ENCODE assay signal across 22 cellular contexts in the genomic region with DNA sequence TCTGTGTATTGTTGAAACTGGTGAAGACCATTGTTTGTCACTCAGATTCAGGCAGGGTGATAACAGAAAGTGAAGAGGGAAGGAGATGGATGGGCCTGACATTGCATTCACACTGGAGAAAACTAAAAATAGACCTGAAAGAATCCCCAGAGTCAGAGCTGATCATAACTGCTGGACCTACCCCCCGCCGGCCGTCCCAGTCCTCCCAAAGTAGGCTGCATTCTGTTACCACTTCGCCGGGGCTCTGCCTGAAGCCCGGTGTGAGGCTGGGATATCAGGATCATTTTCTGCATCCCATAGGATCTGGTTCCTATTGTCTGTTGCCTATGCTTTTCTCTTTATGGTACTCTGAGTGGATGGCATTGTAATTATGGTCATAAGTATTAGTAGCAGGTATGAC.
DNase-seq lines count a peak whose midpoint lies in the region; ATAC-seq and TF ChIP-seq lines count a peak whose summit lies in the region.
"Had no signal": no experiment of that assay in that cellular context is flagged by ENCODE, and none has a peak within 500 bp of the region (broad histone marks: within the 10 kb centered on the region; RNA-seq: fewer than 3 reads in every experiment).

No MANE protein-coding gene starts in this region.

- no peak overlapping the region for H3K4ac ChIP-seq in H9 (ENCODE audit: low read depth, low read length)

- H3K79me2 ChIP-seq in H9 (ENCODE audit: insufficient read depth, low read length) (no peaks in the 10 kb centered on the region), hepatocyte (no peaks in the 10 kb centered on the region)

- H4K20me1 ChIP-seq in H9 (ENCODE audit: control insufficient read depth, insufficient read depth, insufficient read length) (no peaks in the 10 kb centered on the region), hepatocyte (ENCODE audit: insufficient read depth, poor library complexity, severe bottlenecking) (no peaks in the 10 kb centered on the region)

- H3K4me1 Mint-ChIP-seq in H9 (peaks cover 30 to 40% of the 10 kb centered on the region in 2 experiments), mesothelial cell of epicardium (peaks cover 21% of the 10 kb centered on the region)

- H3K27ac ChIP-seq in H9 (ENCODE audit: insufficient read length, low read depth, low read length) (no peak overlapping the region), ectodermal cell (ENCODE audit: insufficient read depth, low read depth, low read length, poor library complexity, severe bottlenecking) (peak overlapping the region; percentile 20), hepatocyte (no peak overlapping the region)
- H3K27ac ChIP-seq: HL-60 had no signal

- H3K4me3 ChIP-seq in ectodermal cell (ENCODE audit: insufficient read depth, low read depth, low read length) = no peak overlapping the region
- no peak overlapping the region for H3K4me3 ChIP-seq in hepatocyte
- H3K4me3 ChIP-seq: HAP-1, K562 had no signal

- H3K9ac ChIP-seq in H9 (ENCODE audit: extremely low read depth, insufficient read length, low read length) = no peak overlapping the region

- no peak overlapping the region for H2BK5ac ChIP-seq in H9 (ENCODE audit: insufficient read length, low read length)

- H3K18ac ChIP-seq in H9 (ENCODE audit: insufficient read length, low read depth, low read length) = no peak overlapping the region

- no peaks in the 10 kb centered on the region for H3K27me3 ChIP-seq in H9 (ENCODE audit: insufficient read depth, low read length)
- no peaks in the 10 kb centered on the region for H3K27me3 ChIP-seq in ectodermal cell (ENCODE audit: control insufficient read depth, insufficient read depth, low read length, poor library complexity, severe bottlenecking)
- H3K27me3 ChIP-seq in hepatocyte = no peaks in the 10 kb centered on the region

- no peak overlapping the region for H2AFZ ChIP-seq in H9 (ENCODE audit: low read length)
- no peak overlapping the region for H2AFZ ChIP-seq in hepatocyte

- H2BK120ac ChIP-seq in H9 (ENCODE audit: low read depth, low read length, poor library complexity, severe bottlenecking) = no peak overlapping the region

- no peaks in the 10 kb centered on the region for H3K9me3 Mint-ChIP-seq in H9
- H3K9me3 Mint-ChIP-seq in mesothelial cell of epicardium = no peaks in the 10 kb centered on the region

- H2BK15ac ChIP-seq in H9 (ENCODE audit: low read depth, low read length) = no peak overlapping the region

- no peak overlapping the region for H2AK5ac ChIP-seq in H9 (ENCODE audit: insufficient read length, low read length)

- H3K27me3 Mint-ChIP-seq in H9 (ENCODE audit: low read depth) (no peaks in the 10 kb centered on the region), mesothelial cell of epicardium (ENCODE audit: low read depth) (no peaks in the 10 kb centered on the region)

- no peak overlapping the region for H3K4me2 ChIP-seq in H9 (ENCODE audit: insufficient read depth, insufficient read length, low read length)
- no peak overlapping the region for H3K4me2 ChIP-seq in hepatocyte

- H3K9me2 ChIP-seq in hepatocyte (replicated peaks; ENCODE audit: insufficient read depth) = no peaks in the 10 kb centered on the region

- H3K36me3 ChIP-seq in ectodermal cell (ENCODE audit: control insufficient read depth, insufficient read depth, low read length) (no peaks in the 10 kb centered on the region), hepatocyte (replicated peaks; ENCODE audit: insufficient read depth, low read depth) (no peaks in the 10 kb centered on the region)
- H3K36me3 ChIP-seq: BE2C, HAP-1 had no signal

- H3K9me3 ChIP-seq in H9 (ENCODE audit: control insufficient read depth, low read depth, low read length) (no peaks in the 10 kb centered on the region), ectodermal cell (ENCODE audit: control insufficient read depth, low read length) (no peaks in the 10 kb centered on the region), hepatocyte (ENCODE audit: low read depth) (no peaks in the 10 kb centered on the region)
- H3K9me3 ChIP-seq: BE2C, HAP-1 had no signal

- H2BK12ac ChIP-seq in H9 (ENCODE audit: insufficient read length, low read depth, low read length) = no peak overlapping the region

- no peak for ATAC-seq in HG03159 (IDR thresholded peaks at IDR 0.05; ENCODE audit: unreplicated experiment)
- ATAC-seq: HepG2, K562, PC-3 had no signal

- no peak overlapping the region for H4K8ac ChIP-seq in H9 (replicated peaks; ENCODE audit: insufficient read length, low read depth, low read length)

- H3T11ph ChIP-seq in H9 (ENCODE audit: low read length) = no peak overlapping the region

- H3K23me2 ChIP-seq in H9 (ENCODE audit: insufficient read length, low read depth, low read length, poor library complexity, severe bottlenecking) = no peaks in the 10 kb centered on the region

- TF ChIP-seq CTCF in H9 (conservative IDR thresholded peaks at IDR 0.05) = no peak
- no peak for TF ChIP-seq CTCF in hepatocyte (IDR thresholded peaks at IDR 0.05; ENCODE audit: poor library complexity)
- no peak for TF ChIP-seq CTCF in mesothelial cell of epicardium (IDR thresholded peaks at IDR 0.05; ENCODE audit: unreplicated experiment)

- H3K27ac Mint-ChIP-seq in H9 (peak overlapping the region in 2 of 3 experiments; percentile 11 to 16; a peak in 3 of 7 replicates), mesothelial cell of epicardium (no peak overlapping the region)

- WGBS in H9 (ENCODE audit: extremely low coverage, insufficient read length, low lambda C conversion rate) = no CpG with 5 or more reads among the region's 6 CpGs
- WGBS in ectodermal cell, 2 experiments = 75 to 80% methylated on average over 6 of the region's 6 CpGs
- WGBS in hepatocyte (ENCODE audit: low lambda C conversion rate, missing lambda C conversion rate) = 78% methylated on average over 6 of the region's 6 CpGs

- peak; percentile 55 for DNase-seq in COLO668 (lab: John Stamatoyannopoulos, UW; ENCODE audit: unreplicated experiment)
- no peak for DNase-seq in H9
- DNase-seq in NCI-H345 treated with DMSO at 0.1 percent for 48 hours (lab: John Stamatoyannopoulos, UW; ENCODE audit: unreplicated experiment) = peak; percentile 79
- no peak for DNase-seq in hepatocyte (ENCODE audit: low spot score)
- DNase-seq in mesothelial cell of epicardium (ENCODE audit: low spot score in 2 of 2, unreplicated experiment in 2 of 2) = no peak
- DNase-seq: BE2C, DMS79 treated with DMSO at 0.1 percent for 48 hours, MM.1S, NCI-H1092, NCI-H1436, NCI-H2029, NCI-H2171 treated with DMSO at 0.1 percent for 48 hours, NCI-H446 treated with DMSO at 0.1 percent for 48 hours, PC-3, SHP77, SW 1271 had no signal

- H3K56ac ChIP-seq in H9 (ENCODE audit: insufficient read length, low read depth, low read length) = no peak overlapping the region

- no peak overlapping the region for H3K4me3 Mint-ChIP-seq in H9
- H3K4me3 Mint-ChIP-seq in mesothelial cell of epicardium = no peak overlapping the region

- H3K4me1 ChIP-seq in H9 (ENCODE audit: insufficient read depth, low read length) (no peaks in the 10 kb centered on the region; the same call in 1 of the 2 replicates), ectodermal cell (ENCODE audit: control insufficient read depth, insufficient read depth, low read length) (peaks cover 7% of the 10 kb centered on the region), hepatocyte (ENCODE audit: insufficient read depth) (no peaks in the 10 kb centered on the region)
- H3K4me1 ChIP-seq: BE2C, HAP-1 had no signal

- no peak overlapping the region for H4K91ac ChIP-seq in H9 (ENCODE audit: insufficient read length, low read depth, low read length)

- H2BK20ac ChIP-seq in H9 (ENCODE audit: low read depth, low read length, poor library complexity, severe bottlenecking) = no peak overlapping the region

- H3K79me1 ChIP-seq in H9 (ENCODE audit: insufficient read depth, low read depth, low read length, poor library complexity, severe bottlenecking) = no peaks in the 10 kb centered on the region

- no peak overlapping the region for H3K14ac ChIP-seq in H9 (ENCODE audit: insufficient read depth, low read length)

- H3K23ac ChIP-seq in H9 (ENCODE audit: insufficient read length, low read depth, low read length) = no peak overlapping the region

- no peak overlapping the region for H4K5ac ChIP-seq in H9 (ENCODE audit: insufficient read length, low read depth, low read length)

- H3K36me3 Mint-ChIP-seq in H9 (ENCODE audit: insufficient read depth in 1 of 3, low read depth in 3 of 3) (no peaks in the 10 kb centered on the region), mesothelial cell of epicardium (no peaks in the 10 kb centered on the region)

Comparison
In these comparisons a context has a peak if more than half of its experiments do, and no peak if none do; other contexts are left out.
1. DNase-seq: peak in COLO668 (single experiment) and NCI-H345 treated with DMSO at 0.1 percent for 48 hours (single experiment); none in H9 (single experiment), hepatocyte (single experiment) and mesothelial cell of epicardium (0 of 2).